Comparison of ENCODE assay signal across 24 cellular contexts in genomic region chr20:30511322-30512030, GRCh38.
"Had no signal": no experiment of that assay in that cellular context is flagged by ENCODE, and none has a peak within 500 bp of the region (broad histone marks: within the 10 kb centered on the region; RNA-seq: fewer than 3 reads in every experiment).

No MANE protein-coding gene starts in this region.

- ATAC-seq: gastrocnemius medialis, left cardiac atrium, left lung, mucosa of descending colon had no signal

- H3K36me3 ChIP-seq: gastrocnemius medialis, left lung, right lobe of liver, tibial artery, uterus had no signal

- H3K4me3 ChIP-seq: dorsolateral prefrontal cortex, gastrocnemius medialis, left lung, mucosa of descending colon, right lobe of liver, smooth muscle cell, testis, tibial artery, uterus had no signal

- H3K9me3 ChIP-seq: gastrocnemius medialis, right lobe of liver, testis, uterus had no signal

- H3K27ac ChIP-seq: dorsolateral prefrontal cortex, gastrocnemius medialis, left lung, parathyroid adenoma, right lobe of liver, testis, tibial artery, uterus had no signal

- DNase-seq: dorsolateral prefrontal cortex; effector CD4-positive, alpha-beta T cell; foreskin fibroblast; gastrocnemius medialis; head of caudate nucleus; left cardiac atrium; left lung; mesenchymal stem cell; mucosa of descending colon; naive B cell; nephron progenitor cell; nucleus accumbens; right lobe of liver; stimulated activated CD4-positive, alpha-beta T cell treated with anti-CD3 and anti-CD28 coated beads, Interleukin-12 subunit alpha, Interleukin-12 subunit beta, amount 100 ng/mL, for 4 hours; stimulated activated CD4-positive, alpha-beta T cell treated with anti-CD3 and anti-CD28 coated beads, Interleukin-1b, Interleukin-23, amount 100 ng/mL, for 48 hours; stimulated activated CD4-positive, alpha-beta T cell treated with anti-CD3 and anti-CD28 coated beads, Interleukin-4, amount 100 ng/mL, for 1 hour; stimulated activated CD8-positive, alpha-beta memory T cell treated with anti-CD3 and anti-CD28 coated beads, Interleukin-4, amount 100 ng/mL, for 48 hours; stimulated activated naive CD4-positive, alpha-beta T cell treated with Interleukin-2 at 50 U/mL for 16 hours; substantia nigra; testis; tibial artery; uterus had no signal

- H3K27me3 ChIP-seq: gastrocnemius medialis, left lung, right lobe of liver, testis, tibial artery, uterus had no signal

- H3K4me1 ChIP-seq: gastrocnemius medialis, left lung, parathyroid adenoma, right lobe of liver, testis, tibial artery, uterus had no signal
